1 cellular context compared by ENCODE assay signal in genomic region chr6:128339635-128340436, GRCh38.
TF ChIP-seq lines count a peak whose summit lies in the region.

No MANE protein-coding gene starts in this region.

TF ChIP-seq in HepG2, 621 proteins besides CTCF, POLR2A, EP300 and RAD21 (continued from another document and continues in another):
- TF ChIP-seq, protein P1, sequence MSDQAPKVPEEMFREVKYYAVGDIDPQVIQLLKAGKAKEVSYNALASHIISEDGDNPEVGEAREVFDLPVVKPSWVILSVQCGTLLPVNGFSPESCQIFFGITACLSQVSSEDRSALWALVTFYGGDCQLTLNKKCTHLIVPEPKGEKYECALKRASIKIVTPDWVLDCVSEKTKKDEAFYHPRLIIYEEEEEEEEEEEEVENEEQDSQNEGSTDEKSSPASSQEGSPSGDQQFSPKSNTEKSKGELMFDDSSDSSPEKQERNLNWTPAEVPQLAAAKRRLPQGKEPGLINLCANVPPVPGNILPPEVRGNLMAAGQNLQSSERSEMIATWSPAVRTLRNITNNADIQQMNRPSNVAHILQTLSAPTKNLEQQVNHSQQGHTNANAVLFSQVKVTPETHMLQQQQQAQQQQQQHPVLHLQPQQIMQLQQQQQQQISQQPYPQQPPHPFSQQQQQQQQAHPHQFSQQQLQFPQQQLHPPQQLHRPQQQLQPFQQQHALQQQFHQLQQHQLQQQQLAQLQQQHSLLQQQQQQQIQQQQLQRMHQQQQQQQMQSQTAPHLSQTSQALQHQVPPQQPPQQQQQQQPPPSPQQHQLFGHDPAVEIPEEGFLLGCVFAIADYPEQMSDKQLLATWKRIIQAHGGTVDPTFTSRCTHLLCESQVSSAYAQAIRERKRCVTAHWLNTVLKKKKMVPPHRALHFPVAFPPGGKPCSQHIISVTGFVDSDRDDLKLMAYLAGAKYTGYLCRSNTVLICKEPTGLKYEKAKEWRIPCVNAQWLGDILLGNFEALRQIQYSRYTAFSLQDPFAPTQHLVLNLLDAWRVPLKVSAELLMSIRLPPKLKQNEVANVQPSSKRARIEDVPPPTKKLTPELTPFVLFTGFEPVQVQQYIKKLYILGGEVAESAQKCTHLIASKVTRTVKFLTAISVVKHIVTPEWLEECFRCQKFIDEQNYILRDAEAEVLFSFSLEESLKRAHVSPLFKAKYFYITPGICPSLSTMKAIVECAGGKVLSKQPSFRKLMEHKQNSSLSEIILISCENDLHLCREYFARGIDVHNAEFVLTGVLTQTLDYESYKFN (CRISPR knock-in tag; conservative IDR thresholded peaks at IDR 0.05): peak; percentile 84
- TF ChIP-seq ZNF646 (CRISPR knock-in tag; IDR thresholded peaks at IDR 0.05) (no peak), ZNF296 (CRISPR knock-in tag; conservative IDR thresholded peaks at IDR 0.05) (no peak), HOXA5 (CRISPR knock-in tag; IDR thresholded peaks at IDR 0.05) (0 out of 2 replicates have a peak, but pooled peaks have one; percentile 15), FOXJ3 (CRISPR knock-in tag; IDR thresholded peaks at IDR 0.05; ENCODE audit: borderline replicate concordance) (peak; percentile 50; the same call in 1 of the 2 replicates), ZNF564 (CRISPR knock-in tag; IDR thresholded peaks at IDR 0.05) (no peak), ZNF17 (CRISPR knock-in tag; IDR thresholded peaks at IDR 0.05) (no peak), ZNF703 (CRISPR knock-in tag; IDR thresholded peaks at IDR 0.05; ENCODE audit: borderline replicate concordance) (no peak), NR2F1 (CRISPR knock-in tag; IDR thresholded peaks at IDR 0.05) (peak in 1 of 2 experiments; percentile 54; a peak in 2 of 4 replicates), SOX13 (IDR thresholded peaks at IDR 0.05) (no peak), SOX13 (CRISPR knock-in tag; conservative IDR thresholded peaks at IDR 0.05 in 1 of 2, IDR thresholded peaks at IDR 0.05 in 1 of 2) (peak in 1 of 2 experiments; percentile 57; a peak in 1 of 4 replicates), ZNF143 (CRISPR knock-in tag; IDR thresholded peaks at IDR 0.05) (no peak), NCOA5 (CRISPR knock-in tag; IDR thresholded peaks at IDR 0.05) (no peak), SRF (IDR thresholded peaks at IDR 0.05; ENCODE audit: low read depth, low read length) (no peak), FOXP4 (CRISPR knock-in tag; IDR thresholded peaks at IDR 0.05) (0 out of 2 replicates have a peak, but pooled peaks have one; percentile 24), DDIT3 (CRISPR knock-in tag; IDR thresholded peaks at IDR 0.05) (no peak), TBX2 (CRISPR knock-in tag; IDR thresholded peaks at IDR 0.05; ENCODE audit: borderline replicate concordance) (0 out of 2 replicates have a peak, but pooled peaks have one; percentile 19), ZNF83 (CRISPR knock-in tag; IDR thresholded peaks at IDR 0.05; ENCODE audit: borderline replicate concordance) (no peak), ADNP (CRISPR knock-in tag; IDR thresholded peaks at IDR 0.05) (no peak), AGO1 (IDR thresholded peaks at IDR 0.05; ENCODE audit: low read depth, low read length, poor library complexity, severe bottlenecking) (no peak), ZMYM2 (CRISPR knock-in tag; IDR thresholded peaks at IDR 0.05) (no peak), ZNF552 (CRISPR knock-in tag; IDR thresholded peaks at IDR 0.05; ENCODE audit: borderline replicate concordance) (no peak), SAP130 (CRISPR knock-in tag; IDR thresholded peaks at IDR 0.05; ENCODE audit: low read depth) (peak; percentile 12; the same call in 1 of the 2 replicates), SRSF4 (IDR thresholded peaks at IDR 0.05; ENCODE audit: low read depth, low read length, poor library complexity, severe bottlenecking) (no peak), NCOA2 (CRISPR knock-in tag; IDR thresholded peaks at IDR 0.05) (0 out of 2 replicates have a peak, but pooled peaks have one; percentile 13), HOXA3 (CRISPR knock-in tag; IDR thresholded peaks at IDR 0.05) (peak; percentile 14; the same call in 1 of the 2 replicates), SP5 (CRISPR knock-in tag; IDR thresholded peaks at IDR 0.05; ENCODE audit: borderline replicate concordance, low read depth) (no peak)
- TF ChIP-seq, protein P2, sequence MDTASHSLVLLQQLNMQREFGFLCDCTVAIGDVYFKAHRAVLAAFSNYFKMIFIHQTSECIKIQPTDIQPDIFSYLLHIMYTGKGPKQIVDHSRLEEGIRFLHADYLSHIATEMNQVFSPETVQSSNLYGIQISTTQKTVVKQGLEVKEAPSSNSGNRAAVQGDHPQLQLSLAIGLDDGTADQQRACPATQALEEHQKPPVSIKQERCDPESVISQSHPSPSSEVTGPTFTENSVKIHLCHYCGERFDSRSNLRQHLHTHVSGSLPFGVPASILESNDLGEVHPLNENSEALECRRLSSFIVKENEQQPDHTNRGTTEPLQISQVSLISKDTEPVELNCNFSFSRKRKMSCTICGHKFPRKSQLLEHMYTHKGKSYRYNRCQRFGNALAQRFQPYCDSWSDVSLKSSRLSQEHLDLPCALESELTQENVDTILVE (CRISPR knock-in tag; IDR thresholded peaks at IDR 0.05): no peak
- TF ChIP-seq, protein P3, sequence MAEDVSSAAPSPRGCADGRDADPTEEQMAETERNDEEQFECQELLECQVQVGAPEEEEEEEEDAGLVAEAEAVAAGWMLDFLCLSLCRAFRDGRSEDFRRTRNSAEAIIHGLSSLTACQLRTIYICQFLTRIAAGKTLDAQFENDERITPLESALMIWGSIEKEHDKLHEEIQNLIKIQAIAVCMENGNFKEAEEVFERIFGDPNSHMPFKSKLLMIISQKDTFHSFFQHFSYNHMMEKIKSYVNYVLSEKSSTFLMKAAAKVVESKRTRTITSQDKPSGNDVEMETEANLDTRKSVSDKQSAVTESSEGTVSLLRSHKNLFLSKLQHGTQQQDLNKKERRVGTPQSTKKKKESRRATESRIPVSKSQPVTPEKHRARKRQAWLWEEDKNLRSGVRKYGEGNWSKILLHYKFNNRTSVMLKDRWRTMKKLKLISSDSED (CRISPR knock-in tag; IDR thresholded peaks at IDR 0.05): no peak
- TF ChIP-seq, protein P4, sequence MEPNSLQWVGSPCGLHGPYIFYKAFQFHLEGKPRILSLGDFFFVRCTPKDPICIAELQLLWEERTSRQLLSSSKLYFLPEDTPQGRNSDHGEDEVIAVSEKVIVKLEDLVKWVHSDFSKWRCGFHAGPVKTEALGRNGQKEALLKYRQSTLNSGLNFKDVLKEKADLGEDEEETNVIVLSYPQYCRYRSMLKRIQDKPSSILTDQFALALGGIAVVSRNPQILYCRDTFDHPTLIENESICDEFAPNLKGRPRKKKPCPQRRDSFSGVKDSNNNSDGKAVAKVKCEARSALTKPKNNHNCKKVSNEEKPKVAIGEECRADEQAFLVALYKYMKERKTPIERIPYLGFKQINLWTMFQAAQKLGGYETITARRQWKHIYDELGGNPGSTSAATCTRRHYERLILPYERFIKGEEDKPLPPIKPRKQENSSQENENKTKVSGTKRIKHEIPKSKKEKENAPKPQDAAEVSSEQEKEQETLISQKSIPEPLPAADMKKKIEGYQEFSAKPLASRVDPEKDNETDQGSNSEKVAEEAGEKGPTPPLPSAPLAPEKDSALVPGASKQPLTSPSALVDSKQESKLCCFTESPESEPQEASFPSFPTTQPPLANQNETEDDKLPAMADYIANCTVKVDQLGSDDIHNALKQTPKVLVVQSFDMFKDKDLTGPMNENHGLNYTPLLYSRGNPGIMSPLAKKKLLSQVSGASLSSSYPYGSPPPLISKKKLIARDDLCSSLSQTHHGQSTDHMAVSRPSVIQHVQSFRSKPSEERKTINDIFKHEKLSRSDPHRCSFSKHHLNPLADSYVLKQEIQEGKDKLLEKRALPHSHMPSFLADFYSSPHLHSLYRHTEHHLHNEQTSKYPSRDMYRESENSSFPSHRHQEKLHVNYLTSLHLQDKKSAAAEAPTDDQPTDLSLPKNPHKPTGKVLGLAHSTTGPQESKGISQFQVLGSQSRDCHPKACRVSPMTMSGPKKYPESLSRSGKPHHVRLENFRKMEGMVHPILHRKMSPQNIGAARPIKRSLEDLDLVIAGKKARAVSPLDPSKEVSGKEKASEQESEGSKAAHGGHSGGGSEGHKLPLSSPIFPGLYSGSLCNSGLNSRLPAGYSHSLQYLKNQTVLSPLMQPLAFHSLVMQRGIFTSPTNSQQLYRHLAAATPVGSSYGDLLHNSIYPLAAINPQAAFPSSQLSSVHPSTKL (CRISPR knock-in tag; IDR thresholded peaks at IDR 0.05): peak; percentile 82
- TF ChIP-seq, protein P5, sequence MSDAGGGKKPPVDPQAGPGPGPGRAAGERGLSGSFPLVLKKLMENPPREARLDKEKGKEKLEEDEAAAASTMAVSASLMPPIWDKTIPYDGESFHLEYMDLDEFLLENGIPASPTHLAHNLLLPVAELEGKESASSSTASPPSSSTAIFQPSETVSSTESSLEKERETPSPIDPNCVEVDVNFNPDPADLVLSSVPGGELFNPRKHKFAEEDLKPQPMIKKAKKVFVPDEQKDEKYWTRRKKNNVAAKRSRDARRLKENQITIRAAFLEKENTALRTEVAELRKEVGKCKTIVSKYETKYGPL (CRISPR knock-in tag; IDR thresholded peaks at IDR 0.05): no peak
- TF ChIP-seq, protein P6, sequence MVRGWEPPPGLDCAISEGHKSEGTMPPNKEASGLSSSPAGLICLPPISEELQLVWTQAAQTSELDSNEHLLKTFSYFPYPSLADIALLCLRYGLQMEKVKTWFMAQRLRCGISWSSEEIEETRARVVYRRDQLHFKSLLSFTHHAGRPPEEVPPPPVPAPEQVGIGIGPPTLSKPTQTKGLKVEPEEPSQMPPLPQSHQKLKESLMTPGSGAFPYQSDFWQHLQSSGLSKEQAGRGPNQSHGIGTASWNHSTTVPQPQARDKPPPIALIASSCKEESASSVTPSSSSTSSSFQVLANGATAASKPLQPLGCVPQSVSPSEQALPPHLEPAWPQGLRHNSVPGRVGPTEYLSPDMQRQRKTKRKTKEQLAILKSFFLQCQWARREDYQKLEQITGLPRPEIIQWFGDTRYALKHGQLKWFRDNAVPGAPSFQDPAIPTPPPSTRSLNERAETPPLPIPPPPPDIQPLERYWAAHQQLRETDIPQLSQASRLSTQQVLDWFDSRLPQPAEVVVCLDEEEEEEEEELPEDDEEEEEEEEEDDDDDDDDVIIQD (CRISPR knock-in tag; IDR thresholded peaks at IDR 0.05; ENCODE audit: low read depth): peak; percentile 82; the same call in 1 of the 2 replicates
- TF ChIP-seq, protein P7, sequence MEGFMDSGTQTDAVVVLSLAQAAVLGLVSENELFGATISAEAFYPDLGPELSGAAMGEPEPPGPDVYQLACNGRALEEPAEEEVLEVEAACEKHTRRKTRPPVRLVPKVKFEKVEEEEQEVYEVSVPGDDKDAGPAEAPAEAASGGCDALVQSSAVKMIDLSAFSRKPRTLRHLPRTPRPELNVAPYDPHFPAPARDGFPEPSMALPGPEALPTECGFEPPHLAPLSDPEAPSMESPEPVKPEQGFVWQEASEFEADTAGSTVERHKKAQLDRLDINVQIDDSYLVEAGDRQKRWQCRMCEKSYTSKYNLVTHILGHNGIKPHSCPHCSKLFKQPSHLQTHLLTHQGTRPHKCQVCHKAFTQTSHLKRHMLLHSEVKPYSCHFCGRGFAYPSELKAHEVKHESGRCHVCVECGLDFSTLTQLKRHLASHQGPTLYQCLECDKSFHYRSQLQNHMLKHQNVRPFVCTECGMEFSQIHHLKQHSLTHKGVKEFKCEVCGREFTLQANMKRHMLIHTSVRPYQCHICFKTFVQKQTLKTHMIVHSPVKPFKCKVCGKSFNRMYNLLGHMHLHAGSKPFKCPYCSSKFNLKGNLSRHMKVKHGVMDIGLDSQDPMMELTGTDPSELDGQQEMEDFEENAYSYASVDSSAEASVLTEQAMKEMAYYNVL (CRISPR knock-in tag; IDR thresholded peaks at IDR 0.05; ENCODE audit: borderline replicate concordance): peak; percentile 77
